Comparison of ENCODE assay signal across 6 cellular contexts in genomic region chr12:102518871-102519270, GRCh38. TPM values are rescaled to one million over a fixed set of nuclear protein-coding genes. Genes with fewer than 3 reads are reported as not detected.
"Had no signal": no experiment of that assay in that cellular context is flagged by ENCODE, and none has a peak within 500 bp of the region (broad histone marks: within the 10 kb centered on the region; RNA-seq: fewer than 3 reads in every experiment).

No MANE protein-coding gene starts in this region.

- ATAC-seq: GM23338 had no signal

- H2AFZ ChIP-seq: GM23338 had no signal

- H3K9me3 Mint-ChIP-seq: GM23338, H9 had no signal

- H3K27ac Mint-ChIP-seq: GM23338, H9 had no signal

- H3K4me3 Mint-ChIP-seq: GM23338, H9 had no signal

- DNase-seq: H9, HCEC 1CT, IMR-90 had no signal

- H3K4me2 ChIP-seq: GM23338 had no signal

- H3K4me3 ChIP-seq: GM23338 had no signal

RNA-seq across cellular contexts. Expression of gene IGF1, which starts 38.5 kb away (rescaled TPM):
- total RNA-seq: GM23338, H1, H9, HT-29 had no signal
- polyA plus RNA-seq: H1 had no signal
